ENCODE assay signal across 14 cellular contexts in the genomic region with DNA sequence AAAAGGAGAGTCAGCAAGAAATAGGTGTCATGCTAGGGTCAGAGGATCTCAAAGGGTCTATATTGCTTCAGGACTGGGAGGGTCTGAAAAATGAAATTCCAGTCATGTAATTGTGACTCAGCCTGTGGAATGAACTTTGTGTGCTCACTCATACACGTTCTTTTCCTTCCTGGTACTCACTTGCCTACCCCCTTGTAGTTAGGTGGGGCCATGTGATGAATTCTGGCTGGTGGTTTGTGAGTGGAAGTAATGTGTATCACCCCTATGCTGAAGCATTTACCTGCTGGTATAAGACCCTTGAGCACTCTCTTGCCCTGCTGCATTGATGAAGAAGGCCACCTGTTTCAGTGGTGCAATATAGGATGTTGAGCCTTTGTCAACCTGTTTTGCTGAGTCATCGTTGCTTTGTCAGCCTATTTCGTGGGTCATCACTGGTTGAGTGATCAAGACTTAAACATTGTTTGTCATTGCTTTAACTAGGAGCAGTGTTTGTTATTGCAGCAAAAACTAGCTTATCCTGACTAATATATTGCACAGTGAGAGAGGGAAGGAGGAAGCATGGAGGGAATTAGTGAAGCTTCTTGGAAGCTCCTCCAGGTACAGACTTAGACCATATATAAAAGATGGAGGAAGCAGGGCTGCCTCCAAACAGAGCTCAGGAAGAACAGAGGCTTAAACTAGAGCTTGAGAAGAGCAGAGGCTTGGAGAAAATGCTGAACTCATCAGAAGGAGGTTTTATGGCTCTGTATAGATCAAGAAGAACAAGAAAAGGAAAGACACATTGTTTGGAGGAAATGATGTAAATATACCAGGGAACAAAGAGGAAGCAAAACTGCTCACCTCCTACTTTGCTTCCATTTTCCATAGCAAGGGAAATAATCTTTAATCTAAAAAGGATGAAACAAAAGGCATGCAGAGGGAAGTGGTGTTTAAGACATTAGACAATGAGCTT. TPM values are rescaled to one million over a fixed set of nuclear protein-coding genes. Genes with fewer than 3 reads are reported as not detected.
DNase-seq lines count a peak whose midpoint lies in the region; ATAC-seq and TF ChIP-seq lines count a peak whose summit lies in the region.
"Had no signal": no experiment of that assay in that cellular context is flagged by ENCODE, and none has a peak within 500 bp of the region (broad histone marks: within the 10 kb centered on the region; RNA-seq: fewer than 3 reads in every experiment).

No MANE protein-coding gene starts in this region.

- ATAC-seq in GM21825 (IDR thresholded peaks at IDR 0.05; ENCODE audit: unreplicated experiment) (no peak), HG02973 (IDR thresholded peaks at IDR 0.05; ENCODE audit: unreplicated experiment) (no peak)
- ATAC-seq: Panc1, sciatic nerve had no signal

- POLR2A ChIA-PET in RWPE1 (lab: Yijun Ruan, JAX; ENCODE audit: low non-redundant PET) = no interaction called here

- no peak for TF ChIP-seq CTCF in RWPE1 (conservative IDR thresholded peaks at IDR 0.05; ENCODE audit: low read depth)

- CTCF ChIA-PET in RWPE1 (lab: Yijun Ruan, JAX) = interaction anchor here (0.8 kb wide), 1 partner anchor 380 kb away, joined by 3 read pairs; no protein-coding TSS in a partner anchor

- no peak overlapping the region for H3K27ac ChIP-seq in RWPE1
- H3K27ac ChIP-seq: WERI-Rb-1 had no signal

- DNase-seq in SIG-M5 treated with dmso at 0.1 percent for 504 hours (lab: John Stamatoyannopoulos, UW; ENCODE audit: unreplicated experiment) (peak; percentile 4), SIG-M5 (lab: John Stamatoyannopoulos, UW) (no peak), RWPE1 (ENCODE audit: low spot score) (peak; percentile 24), fibroblast of peridontal ligament (ENCODE audit: extremely low read depth) (peak; percentile 29), stromal cell of bone marrow (ENCODE audit: low read depth) (peak; percentile 17), A172 (ENCODE audit: low spot score) (no peak)
- DNase-seq: activated T-cell treated with anti-CD3 and anti-CD28 coated beads, Interleukin-2, amount 50 U/mL, for 48 hours; DND-41; KG1; WERI-Rb-1 had no signal

RNA-seq across cellular contexts. Expression of a gene that starts 29.0 kb away (rescaled TPM):
- 9.4 and 11.8 TPM in 2 replicates for total RNA-seq in A172 (2014; rRNA removed; shearing (Covaris generic))

RNA-seq across cellular contexts. Expression of a gene that starts 40.1 kb away (rescaled TPM):
- total RNA-seq in A172 (2014; rRNA removed; shearing (Covaris generic)) = 19.5 and 20.2 TPM in 2 replicates

Comparison
In these comparisons a context has a peak if more than half of its experiments do, and no peak if none do; other contexts are left out.
1. DNase-seq: peak in SIG-M5 treated with dmso at 0.1 percent for 504 hours (single experiment), RWPE1 (single experiment), fibroblast of peridontal ligament (single experiment) and stromal cell of bone marrow (single experiment); none in SIG-M5 (single experiment) and A172 (single experiment).